6 cellular contexts compared by ENCODE assay signal in the genomic region with DNA sequence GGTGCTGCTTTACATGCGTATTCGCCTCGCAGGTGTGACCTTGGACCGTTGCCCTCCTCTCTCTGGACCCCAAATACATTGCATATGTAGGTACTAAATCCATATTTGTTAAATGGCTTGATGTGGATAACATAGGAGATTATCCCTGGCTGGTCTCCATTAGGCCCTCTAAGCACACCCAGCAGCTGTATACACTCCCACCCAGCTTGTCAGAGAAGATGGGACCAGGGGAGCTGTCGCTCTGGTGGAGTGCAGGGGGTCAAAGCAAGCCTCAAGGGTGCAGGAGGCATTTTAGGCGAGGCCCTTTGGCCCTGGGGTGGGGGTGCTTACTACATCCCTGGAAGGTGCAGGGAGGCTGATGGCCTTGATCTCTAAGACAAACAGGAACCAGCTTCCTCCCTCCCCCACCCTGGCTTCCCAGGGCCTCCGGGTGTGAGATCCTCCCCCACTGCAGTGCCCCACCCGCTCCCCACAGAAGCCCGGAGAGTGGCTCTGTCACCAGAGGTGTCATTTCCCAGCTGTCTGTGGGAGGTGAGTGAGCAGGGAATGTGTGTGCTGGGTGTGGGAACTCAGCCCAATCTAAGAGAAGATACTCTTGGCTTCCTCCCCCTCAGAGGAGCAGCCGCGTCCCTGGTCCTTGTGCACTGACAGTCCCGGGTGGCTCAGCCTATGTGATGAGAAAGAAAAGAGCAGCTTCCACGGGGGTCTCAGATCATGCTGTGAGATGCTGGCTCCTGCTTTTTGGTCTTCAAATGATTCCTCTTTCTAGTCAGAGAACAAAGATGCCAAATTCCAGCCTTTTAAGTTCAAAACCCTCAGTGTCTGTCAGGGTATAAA. TPM values are rescaled to one million over a fixed set of nuclear protein-coding genes. Genes with fewer than 3 reads are reported as not detected.
A peak's percentile ranks its signal among the peaks of the same experiment; 100 is the strongest.
DNase-seq lines count a peak whose midpoint lies in the region; ATAC-seq, FAIRE-seq and TF ChIP-seq lines count a peak whose summit lies in the region.

No MANE protein-coding gene starts in this region.

- no peaks in the 10 kb centered on the region for H3K9me2 ChIP-seq in SU-DHL-6 (replicated peaks; ENCODE audit: insufficient read depth, low read length)

- TF ChIP-seq CTCF in SU-DHL-6 (IDR thresholded peaks at IDR 0.05; ENCODE audit: insufficient read depth, low read length, poor library complexity, severe bottlenecking) = no peak
- no peak for TF ChIP-seq CTCF in pancreas (IDR thresholded peaks at IDR 0.05)

- H3F3A ChIP-seq in SU-DHL-6 (ENCODE audit: insufficient read depth) = peaks cover 20% of the 10 kb centered on the region

- H3K4me3 Mint-ChIP-seq in effector memory CD8-positive, alpha-beta T cell = peak overlapping the region; percentile 86 to 89

- peak overlapping the region; percentile 58 for H3K4me2 ChIP-seq in SU-DHL-6 (ENCODE audit: low read depth, low read length, poor library complexity, severe bottlenecking)

- peak; percentile 68 for ATAC-seq in effector memory CD8-positive, alpha-beta T cell (replicated peaks)
- ATAC-seq in pancreas = peak; percentile 23 to 61 (median 52)
- no peak for ATAC-seq in GM21528 (IDR thresholded peaks at IDR 0.05; ENCODE audit: low FRiP score, unreplicated experiment)
- ATAC-seq in GM19455 (IDR thresholded peaks at IDR 0.05; ENCODE audit: unreplicated experiment) = no peak

- no peak for DNase-seq in GM12891 (ENCODE audit: insufficient read length, low spot score)
- DNase-seq in effector memory CD8-positive, alpha-beta T cell = peak; percentile 68 to 81 (median 70)
- DNase-seq in pancreas = peak; percentile 58 to 77 (median 65)

- H2AFZ ChIP-seq in SU-DHL-6 (ENCODE audit: low read depth, low read length, severe bottlenecking) = peak overlapping the region; percentile 87

- H3K9me3 ChIP-seq in SU-DHL-6 (ENCODE audit: insufficient read depth, low read length) (no peaks in the 10 kb centered on the region), pancreas (no peaks in the 10 kb centered on the region)

- H3K4me1 ChIP-seq in pancreas = peaks cover 17 to 18% (median 17%) of the 10 kb centered on the region in 3 donors

- H3K27me3 ChIP-seq in SU-DHL-6 (ENCODE audit: low read length) (no peaks in the 10 kb centered on the region), pancreas (no peaks in the 10 kb centered on the region)

- peak overlapping the region; percentile 99 for H3K9ac ChIP-seq in SU-DHL-6 (ENCODE audit: low read length)

- no peaks in the 10 kb centered on the region for H4K20me1 ChIP-seq in SU-DHL-6 (ENCODE audit: low read depth, low read length)

- H3K27me3 Mint-ChIP-seq in effector memory CD8-positive, alpha-beta T cell = no peaks in the 10 kb centered on the region

- H3K36me3 Mint-ChIP-seq in effector memory CD8-positive, alpha-beta T cell (ENCODE audit: insufficient read depth) = peaks cover 51% of the 10 kb centered on the region

- FAIRE-seq in GM12891 (lab: Jason Lieb, UNC) (peak; percentile 41), pancreas (lab: Jason Lieb, UNC) (no peak)

- TF ChIP-seq POLR2A in GM12891 (IDR thresholded peaks at IDR 0.05; ENCODE audit: low read depth, low read length) = no peak

- intact Hi-C loops in pancreas (cut with DNase I) = loop anchor here in 1 of 3 donors (5.0 kb wide), 1 partner anchor 37 kb away; no protein-coding TSS in a partner anchor

- no peaks in the 10 kb centered on the region for H3K36me3 ChIP-seq in SU-DHL-6 (ENCODE audit: low read length)
- no peaks in the 10 kb centered on the region for H3K36me3 ChIP-seq in pancreas

- WGBS in pancreas, 2 donors = 10 to 16% methylated on average over 12 to 13 of the region's 13 CpGs

- peaks cover 13% of the 10 kb centered on the region for H3K79me2 ChIP-seq in SU-DHL-6 (ENCODE audit: insufficient read depth, low read length)

- H3K27ac Mint-ChIP-seq in effector memory CD8-positive, alpha-beta T cell = peak overlapping the region in 1 of 2 donors; percentile 97

- H3K27ac ChIP-seq in SU-DHL-6 (ENCODE audit: low read depth, low read length) (no peak overlapping the region), pancreas (peak overlapping the region; percentile 82 to 99 (median 96))

- H3K9me3 Mint-ChIP-seq in effector memory CD8-positive, alpha-beta T cell = no peaks in the 10 kb centered on the region

- H3K4me3 ChIP-seq in SU-DHL-6 (ENCODE audit: insufficient read depth, low read length, poor library complexity, severe bottlenecking) = no peak overlapping the region
- H3K4me3 ChIP-seq in pancreas = no peak overlapping the region

- H3K4me1 Mint-ChIP-seq in effector memory CD8-positive, alpha-beta T cell (ENCODE audit: low read depth in 2 of 2) = peaks cover 43 to 49% of the 10 kb centered on the region in 2 donors

TF ChIP-seq in GM12891, 5 proteins besides CTCF, POLR2A, EP300 and RAD21:
- TF ChIP-seq PAX5 (IDR thresholded peaks at IDR 0.05; ENCODE audit: insufficient read depth, low read length, severe bottlenecking) (no peak), POU2F2 (IDR thresholded peaks at IDR 0.05; ENCODE audit: low read depth, low read length) (no peak), SPI1 (IDR thresholded peaks at IDR 0.05; ENCODE audit: low read depth, low read length) (no peak), TAF1 (IDR thresholded peaks at IDR 0.05; ENCODE audit: low read depth, low read length) (no peak), POLR2AphosphoS5 (IDR thresholded peaks at IDR 0.05; ENCODE audit: low read depth, low read length) (no peak)
TF ChIP-seq in GM12891: peak in this region for 0.

RNA-seq across cellular contexts. Expression of a gene that starts 1.4 kb away (rescaled TPM):
- polyA plus RNA-seq in GM12891 (2012; ENCODE audit: low read depth, missing spikeins) = 40.0 TPM
- total RNA-seq in pancreas = 10 to 100 TPM; 19.5 to 35.7 (median 29.6) TPM
- polyA plus RNA-seq in pancreas = 10 to 100 TPM; 29.8 to 82.0 TPM

RNA-seq across cellular contexts. Expression of a gene that starts 12.0 kb away (rescaled TPM):
- polyA plus RNA-seq in GM12891 (2012; ENCODE audit: low read depth, missing spikeins) = 14.7 TPM
- total RNA-seq in pancreas = 10 to 100 TPM in 1 of 6 donors, 1 to 10 TPM in 5; 5.2 to 10.2 (median 6.3) TPM
- polyA plus RNA-seq in pancreas = 10 to 100 TPM in 1 of 2 donors, 1 to 10 TPM in 1; 5.7 to 11.1 TPM

RNA-seq across cellular contexts. Expression of a gene that starts 12.0 kb away (rescaled TPM):
- polyA plus RNA-seq in GM12891 (2012; ENCODE audit: low read depth, missing spikeins) = 17.1 TPM
- total RNA-seq in pancreas = 100 to 1,000 TPM in 2 of 6 donors, 10 to 100 TPM in 4; 17.5 to 105 (median 67.6) TPM
- 100 to 1,000 TPM; 107 to 158 TPM for polyA plus RNA-seq in pancreas

RNA-seq across cellular contexts. Expression of a gene that starts 25.8 kb away (rescaled TPM):
- 5.5 TPM for polyA plus RNA-seq in GM12891 (2012; ENCODE audit: low read depth, missing spikeins)
- 10 to 100 TPM in 1 of 6 donors, 1 to 10 TPM in 5; 4.9 to 10.4 (median 6.9) TPM for total RNA-seq in pancreas
- polyA plus RNA-seq in pancreas = 1 to 10 TPM; 4.5 to 6.1 TPM

RNA-seq across cellular contexts. Expression of a gene that starts 40.3 kb away (rescaled TPM):
- 0.39 TPM for polyA plus RNA-seq in GM12891 (2012; ENCODE audit: low read depth, missing spikeins)
- not detected for total RNA-seq in pancreas
- under 1 TPM; 0.08 to 0.16 TPM for polyA plus RNA-seq in pancreas

Comparison
In these comparisons a context has a peak if more than half of its experiments do, and no peak if none do; other contexts are left out.
1. ATAC-seq: peak in effector memory CD8-positive, alpha-beta T cell (single experiment) and pancreas (4 of 4); none in GM21528 (single experiment) and GM19455 (single experiment).